8 cellular contexts compared by ENCODE assay signal in genomic region chr12:92466391-92467305, GRCh38.
A peak's percentile ranks its signal among the peaks of the same experiment; 100 is the strongest.
DNase-seq lines count a peak whose midpoint lies in the region; ATAC-seq, FAIRE-seq and TF ChIP-seq lines count a peak whose summit lies in the region.

No MANE protein-coding gene starts in this region.

- peaks cover 24% of the 10 kb centered on the region for H3K4me1 Mint-ChIP-seq in HFFc6 (ENCODE audit: low read depth)

- 34% methylated on average over 13 of the region's 13 CpGs for WGBS in hepatocyte (ENCODE audit: low lambda C conversion rate, missing lambda C conversion rate)

- H4K20me1 ChIP-seq in hepatocyte (ENCODE audit: insufficient read depth, poor library complexity, severe bottlenecking), result no peaks in the 10 kb centered on the region

- H3K4me1 ChIP-seq in hepatocyte (ENCODE audit: insufficient read depth), result peaks cover 42% of the 10 kb centered on the region
- no peaks in the 10 kb centered on the region for H3K4me1 ChIP-seq in kidney (ENCODE audit: control insufficient read depth in 1 of 2, insufficient read depth in 1 of 2, low read depth in 1 of 2, low read length in 2 of 2)

- peak overlapping the region; percentile 57 for H3K4me2 ChIP-seq in hepatocyte

- intact Hi-C loops in kidney (cut with DNase I), result no loop called here

- no peak overlapping the region for H3K4me3 ChIP-seq in hepatocyte
- no peak overlapping the region for H3K4me3 ChIP-seq in kidney (ENCODE audit: low read length in 2 of 2)

- H3K9ac ChIP-seq in kidney (ENCODE audit: low read length in 2 of 2), result no peak overlapping the region

- peaks cover 3% of the 10 kb centered on the region; the same call in 1 of the 2 replicates for H3K27me3 Mint-ChIP-seq in HFFc6 (ENCODE audit: insufficient read depth)

- H3K27me3 ChIP-seq in hepatocyte, result no peaks in the 10 kb centered on the region

- no peak overlapping the region for H3K4me3 Mint-ChIP-seq in HFFc6

- H3K36me3 ChIP-seq in hepatocyte (replicated peaks; ENCODE audit: insufficient read depth, low read depth) (no peaks in the 10 kb centered on the region), kidney (ENCODE audit: control insufficient read depth in 1 of 2, insufficient read depth in 2 of 2, low read length in 2 of 2) (no peaks in the 10 kb centered on the region)

- TF ChIP-seq CTCF in hepatocyte (IDR thresholded peaks at IDR 0.05; ENCODE audit: poor library complexity), result no peak
- TF ChIP-seq CTCF in kidney (IDR thresholded peaks at IDR 0.05; ENCODE audit: borderline replicate concordance, extremely low read depth, insufficient read depth), result no peak
- no peak for TF ChIP-seq CTCF in HFFc6 (IDR thresholded peaks at IDR 0.05)

- no peaks in the 10 kb centered on the region for H3K36me3 Mint-ChIP-seq in HFFc6 (ENCODE audit: low read depth)

- no peaks in the 10 kb centered on the region for H3K9me2 ChIP-seq in hepatocyte (replicated peaks; ENCODE audit: insufficient read depth)

- H3K27ac Mint-ChIP-seq in HFFc6, result no peak overlapping the region

- H3K79me2 ChIP-seq in hepatocyte, result no peaks in the 10 kb centered on the region

- H3K9me3 Mint-ChIP-seq in HFFc6, result no peaks in the 10 kb centered on the region

- no peak for FAIRE-seq in kidney (lab: Jason Lieb, UNC)

- DNase-seq in NCI-H69 (lab: John Stamatoyannopoulos, UW) (peak; percentile 60), hepatocyte (ENCODE audit: low spot score) (no peak), substantia nigra (lab: John Stamatoyannopoulos, UW) (peak in 23 of 49 donors; percentile 1 to 47 (median 22)), kidney tubule cell (ENCODE audit: low spot score) (no peak), kidney (no peak), HFFc6 (no peak)

- ATAC-seq in GM18868 (IDR thresholded peaks at IDR 0.05; ENCODE audit: unreplicated experiment), result peak; percentile 35
- peak; percentile 28 for ATAC-seq in HG02840 (IDR thresholded peaks at IDR 0.05; ENCODE audit: low FRiP score, unreplicated experiment)

- H3K27ac ChIP-seq in hepatocyte (peak overlapping the region; percentile 8), substantia nigra (ENCODE audit: low read depth, low read length, poor library complexity, severe bottlenecking) (peak overlapping the region; percentile 49), kidney (ENCODE audit: low read depth in 2 of 2, low read length in 2 of 2) (no peak overlapping the region)

- H2AFZ ChIP-seq in hepatocyte, result peak overlapping the region; percentile 31

- H3K9me3 ChIP-seq in hepatocyte (ENCODE audit: low read depth), result no peaks in the 10 kb centered on the region
- H3K9me3 ChIP-seq in kidney (ENCODE audit: control insufficient read depth in 1 of 2, low read length in 2 of 2), result no peaks in the 10 kb centered on the region

Comparison
In these comparisons a context has a peak if more than half of its experiments do, and no peak if none do; other contexts are left out.
1. H3K27ac ChIP-seq: peak in hepatocyte (single experiment) and substantia nigra (single experiment); none in kidney (0 of 2).